In the genomic region with DNA sequence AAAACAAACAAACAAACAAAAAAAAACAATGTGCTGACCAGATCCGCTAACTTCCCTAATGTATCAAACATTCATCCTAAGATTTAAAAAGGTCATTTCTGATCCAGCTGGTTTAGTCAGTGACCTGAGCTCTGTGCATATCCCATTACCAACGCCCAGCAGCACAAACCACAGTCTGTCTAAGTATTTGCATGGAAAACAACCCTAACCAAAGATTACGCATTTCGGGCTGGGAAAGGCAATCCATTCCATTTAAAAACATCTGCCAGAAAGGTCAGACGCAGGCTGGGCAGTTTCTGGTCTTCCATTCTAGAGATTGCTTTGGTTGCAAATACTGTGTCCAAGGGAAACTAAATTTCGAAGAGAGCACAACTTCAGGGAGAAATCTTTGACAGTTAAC, we compare ENCODE assay signal across 20 cellular contexts.
DNase-seq lines count a peak whose midpoint lies in the region; ATAC-seq and TF ChIP-seq lines count a peak whose summit lies in the region.
"Had no signal": no experiment of that assay in that cellular context is flagged by ENCODE, and none has a peak within 500 bp of the region (broad histone marks: within the 10 kb centered on the region; RNA-seq: fewer than 3 reads in every experiment).

No MANE protein-coding gene starts in this region.

- TF ChIP-seq POLR2A in gastroesophageal sphincter (IDR thresholded peaks at IDR 0.05), result no peak

- no peak for TF ChIP-seq EP300 in gastroesophageal sphincter (IDR thresholded peaks at IDR 0.05)

- no peaks in the 10 kb centered on the region for H3K36me3 ChIP-seq in gastroesophageal sphincter
- H3K36me3 ChIP-seq: BLaER1 treated with 17β-estradiol and CSF1 and Interleukin-3, amounts not matched to agents 10 nM and 100 nM; pancreas had no signal

- H3K4me1 ChIP-seq in gastroesophageal sphincter, result no peaks in the 10 kb centered on the region
- H3K4me1 ChIP-seq: BLaER1 treated with 17β-estradiol and CSF1 and Interleukin-3, amounts not matched to agents 10 nM and 100 nM; pancreas had no signal

- no peak for TF ChIP-seq CTCF in astrocyte of the spinal cord (IDR thresholded peaks at IDR 0.05; ENCODE audit: low read depth, low read length)
- TF ChIP-seq CTCF in gastroesophageal sphincter (IDR thresholded peaks at IDR 0.05), result no peak

- no peak overlapping the region for H3K27ac ChIP-seq in gastroesophageal sphincter
- H3K27ac ChIP-seq: BLaER1 treated with 17β-estradiol and CSF1 and Interleukin-3, amounts not matched to agents 10 nM and 100 nM; KMS-11; pancreas had no signal

- H3K4me3 ChIP-seq in astrocyte of the spinal cord (ENCODE audit: low read depth, low read length) (no peak overlapping the region), gastroesophageal sphincter (no peak overlapping the region)
- H3K4me3 ChIP-seq: BLaER1 treated with 17β-estradiol and CSF1 and Interleukin-3, amounts not matched to agents 10 nM and 100 nM; pancreas had no signal

- DNase-seq in NCI-H526 treated with DMSO at 0.1 percent for 48 hours (lab: John Stamatoyannopoulos, UW), result peak; percentile 81
- peak; percentile 25 for DNase-seq in astrocyte of the spinal cord (ENCODE audit: low read depth, low spot score)
- DNase-seq in stromal cell of bone marrow (ENCODE audit: low read depth), result peak; percentile 91
- no peak for DNase-seq in T-helper 1 cell
- no peak for DNase-seq in DMS79 treated with DMSO at 0.1 percent for 48 hours (lab: John Stamatoyannopoulos, UW)
- DNase-seq in NCI-H226, result no peak
- DNase-seq: activated CD4-positive, alpha-beta T cell treated with anti-CD3 and anti-CD28 coated beads, Interleukin-2, amount 50 U/mL, for 1 hour; activated T-cell treated with anti-CD3 and anti-CD28 coated beads, Interleukin-2, amount 50 U/mL, for 48 hours; effector memory CD4-positive, alpha-beta T cell; islet precursor cell; left ventricle myocardium superior; natural killer cell; NCI-H1417; NCI-H2029 treated with DMSO at 0.1 percent for 48 hours; stimulated activated CD4-positive, alpha-beta T cell treated with anti-CD3 and anti-CD28 coated beads, Interleukin-4, amount 100 ng/mL, for 1 hour had no signal

- 56 to 71% methylated on average over 5 to 6 of the region's 6 CpGs for WGBS in gastroesophageal sphincter (ENCODE audit: low coverage in 1 of 2), 2 donors

- H3K27me3 ChIP-seq in gastroesophageal sphincter, result no peaks in the 10 kb centered on the region
- H3K27me3 ChIP-seq: BLaER1 treated with 17β-estradiol and CSF1 and Interleukin-3, amounts not matched to agents 10 nM and 100 nM; pancreas had no signal

- in situ Hi-C loops in astrocyte of the spinal cord (cut with HindIII; ENCODE audit: low sequenced_read_pairs), result no loop called here

- peak; percentile 36 for ATAC-seq in gastroesophageal sphincter
- ATAC-seq: left ventricle myocardium superior, natural killer cell, right cardiac atrium had no signal

- no peaks in the 10 kb centered on the region for H3K9me3 ChIP-seq in gastroesophageal sphincter
- H3K9me3 ChIP-seq: BLaER1 treated with 17β-estradiol and CSF1 and Interleukin-3, amounts not matched to agents 10 nM and 100 nM; pancreas had no signal

Comparison
In these comparisons a context has a peak if more than half of its experiments do, and no peak if none do; other contexts are left out.
1. DNase-seq: peak in NCI-H526 treated with DMSO at 0.1 percent for 48 hours (single experiment), astrocyte of the spinal cord (single experiment) and stromal cell of bone marrow (single experiment); none in T-helper 1 cell (0 of 5), DMS79 treated with DMSO at 0.1 percent for 48 hours (single experiment) and NCI-H226 (single experiment).